ENCODE assay signal across 35 cellular contexts in the genomic region with DNA sequence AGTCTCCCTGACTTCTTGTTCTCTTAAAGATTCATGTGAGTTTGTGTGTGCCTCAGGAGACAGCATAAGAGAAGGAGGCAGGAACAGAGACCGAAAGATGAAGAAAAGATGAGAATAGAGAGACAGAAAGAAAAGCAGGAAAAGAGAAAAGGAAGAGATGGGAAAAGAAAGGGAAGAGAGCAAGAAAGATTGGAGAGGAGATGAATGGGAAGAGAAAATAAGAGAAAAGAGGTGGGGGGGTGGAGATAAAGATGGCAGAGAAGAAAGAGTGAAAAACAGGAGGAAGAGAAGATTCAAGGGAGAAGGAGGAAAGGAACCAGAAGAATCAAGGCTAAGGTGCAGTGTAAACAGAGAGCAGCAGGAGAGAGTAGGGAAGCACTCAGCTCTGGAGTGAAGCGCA.
DNase-seq lines count a peak whose midpoint lies in the region; ATAC-seq and TF ChIP-seq lines count a peak whose summit lies in the region.
"Had no signal": no experiment of that assay in that cellular context is flagged by ENCODE, and none has a peak within 500 bp of the region (broad histone marks: within the 10 kb centered on the region; RNA-seq: fewer than 3 reads in every experiment).

No MANE protein-coding gene starts in this region.

- WGBS in neuronal stem cell (ENCODE audit: extremely low coverage in 2 of 2, insufficient read length in 2 of 2, insufficient replicate concordance in 1 of 2), 2 donors, result no CpG with 5 or more reads among the region's 2 CpGs
- WGBS in testis, 2 donors, result 92 to 94% methylated on average over 2 of the region's 2 CpGs

- no peaks in the 10 kb centered on the region for H3K36me3 Mint-ChIP-seq in activated T-helper 17 cell treated with anti-CD3 and anti-CD28 coated beads, Interleukin-2, amount 50 U/mL, for 72 hours (ENCODE audit: low read depth)
- H3K36me3 Mint-ChIP-seq: CD4-positive, alpha-beta memory T cell; CD4-positive, CD25-positive, alpha-beta regulatory T cell; CD8-positive, alpha-beta T cell had no signal

- peaks cover 27% of the 10 kb centered on the region for H3K27me3 Mint-ChIP-seq in stimulated activated naive CD8-positive, alpha-beta T cell treated with anti-CD3 and anti-CD28 coated beads, Interleukin-15, amount 100 ng/mL, for 72 hours
- peaks cover 15% of the 10 kb centered on the region for H3K27me3 Mint-ChIP-seq in activated T-helper 17 cell treated with anti-CD3 and anti-CD28 coated beads, Interleukin-2, amount 50 U/mL, for 72 hours

- POLR2A ChIA-PET in HEK293 (lab: Yijun Ruan, JAX), result no interaction called here

- H3K4ac ChIP-seq in neuronal stem cell (ENCODE audit: low read length), result no peak overlapping the region

- H3K4me1 Mint-ChIP-seq in stimulated activated naive CD8-positive, alpha-beta T cell treated with anti-CD3 and anti-CD28 coated beads, Interleukin-15, amount 100 ng/mL, for 72 hours, result peaks cover 11% of the 10 kb centered on the region
- H3K4me1 Mint-ChIP-seq in activated T-helper 17 cell treated with anti-CD3 and anti-CD28 coated beads, Interleukin-2, amount 50 U/mL, for 72 hours, result no peaks in the 10 kb centered on the region
- H3K4me1 Mint-ChIP-seq: B cell; CD8-positive, alpha-beta memory T cell had no signal

- no peaks in the 10 kb centered on the region for H3K27me3 ChIP-seq in neuronal stem cell (ENCODE audit: control insufficient read depth in 3 of 3, insufficient read depth in 3 of 3, low read depth in 1 of 3, low read length in 3 of 3)
- H3K27me3 ChIP-seq in testis, result no peaks in the 10 kb centered on the region
- H3K27me3 ChIP-seq: BLaER1 treated with 17β-estradiol and CSF1 and Interleukin-3, amounts not matched to agents 10 nM and 100 nM had no signal

- H3K27ac Mint-ChIP-seq in stimulated activated naive CD8-positive, alpha-beta T cell treated with anti-CD3 and anti-CD28 coated beads, Interleukin-15, amount 100 ng/mL, for 72 hours, result peak overlapping the region; percentile 0 to 37
- peak overlapping the region; percentile 5 for H3K27ac Mint-ChIP-seq in activated T-helper 17 cell treated with anti-CD3 and anti-CD28 coated beads, Interleukin-2, amount 50 U/mL, for 72 hours
- H3K27ac Mint-ChIP-seq: B cell; CD14-positive monocyte; CD4-positive, alpha-beta memory T cell; CD4-positive, alpha-beta T cell; CD4-positive, CD25-positive, alpha-beta regulatory T cell; CD8-positive, alpha-beta T cell had no signal

- CTCF ChIA-PET in HEK293 (lab: Yijun Ruan, JAX), result no interaction called here

- H3K9me3 Mint-ChIP-seq in stimulated activated naive CD8-positive, alpha-beta T cell treated with anti-CD3 and anti-CD28 coated beads, Interleukin-15, amount 100 ng/mL, for 72 hours, result peaks cover 13 to 18% of the 10 kb centered on the region in 2 donors
- peaks cover 4% of the 10 kb centered on the region for H3K9me3 Mint-ChIP-seq in activated T-helper 17 cell treated with anti-CD3 and anti-CD28 coated beads, Interleukin-2, amount 50 U/mL, for 72 hours

- no peaks in the 10 kb centered on the region for H3K79me1 ChIP-seq in neuronal stem cell (ENCODE audit: low read depth, low read length)

- no peak overlapping the region for H2BK120ac ChIP-seq in neuronal stem cell (ENCODE audit: low read depth, low read length)

- H3K4me1 ChIP-seq in HEK293 (ENCODE audit: control insufficient read depth, insufficient read depth, low read length) (no peaks in the 10 kb centered on the region), neuronal stem cell (ENCODE audit: control insufficient read depth in 2 of 2, insufficient read depth in 1 of 2, low read depth in 1 of 2, low read length in 2 of 2) (no peaks in the 10 kb centered on the region), testis (no peaks in the 10 kb centered on the region)
- H3K4me1 ChIP-seq: A549; BE2C; BLaER1; BLaER1 treated with 17β-estradiol and CSF1 and Interleukin-3, amounts not matched to agents 10 nM and 100 nM; Caco-2 had no signal

- no peak overlapping the region for H2BK15ac ChIP-seq in neuronal stem cell (ENCODE audit: low read length)

- H3K9me3 ChIP-seq in HEK293 (ENCODE audit: control insufficient read depth, insufficient read depth, low read depth, low read length), result no peaks in the 10 kb centered on the region
- H3K9me3 ChIP-seq in neuronal stem cell (replicated peaks in 1 of 2; ENCODE audit: control insufficient read depth in 2 of 2, insufficient read depth in 1 of 2, low read depth in 1 of 2, low read length in 2 of 2), result no peaks in the 10 kb centered on the region
- H3K9me3 ChIP-seq in testis, result no peaks in the 10 kb centered on the region
- H3K9me3 ChIP-seq: BE2C had no signal

- H2AFZ ChIP-seq in neuronal stem cell (ENCODE audit: low read length), result no peak overlapping the region

- H2BK12ac ChIP-seq in neuronal stem cell (ENCODE audit: low read length), result no peak overlapping the region

- H3K27ac ChIP-seq in HEK293 (ENCODE audit: extremely low read depth, low read depth, low read length) (no peak overlapping the region), neuronal stem cell (replicated peaks; ENCODE audit: low read length) (no peak overlapping the region), testis (no peak overlapping the region)
- H3K27ac ChIP-seq: 22Rv1; A549; BLaER1; BLaER1 treated with 17β-estradiol and CSF1 and Interleukin-3, amounts not matched to agents 10 nM and 100 nM; C4-2B had no signal

- H3K4me3 ChIP-seq in HEK293 (ENCODE audit: low read depth, low read length) (no peak overlapping the region), neuronal stem cell (ENCODE audit: low read length in 2 of 2) (no peak overlapping the region), testis (no peak overlapping the region)
- H3K4me3 ChIP-seq: A549; BLaER1; BLaER1 treated with 17β-estradiol and CSF1 and Interleukin-3, amounts not matched to agents 10 nM and 100 nM had no signal

- H3K4me3 Mint-ChIP-seq in stimulated activated naive CD8-positive, alpha-beta T cell treated with anti-CD3 and anti-CD28 coated beads, Interleukin-15, amount 100 ng/mL, for 72 hours, result no peak overlapping the region
- no peak overlapping the region for H3K4me3 Mint-ChIP-seq in activated T-helper 17 cell treated with anti-CD3 and anti-CD28 coated beads, Interleukin-2, amount 50 U/mL, for 72 hours
- H3K4me3 Mint-ChIP-seq: B cell; CD4-positive, alpha-beta memory T cell; CD4-positive, alpha-beta T cell; CD4-positive, CD25-positive, alpha-beta regulatory T cell; CD8-positive, alpha-beta memory T cell; CD8-positive, alpha-beta T cell had no signal

- no peak for TF ChIP-seq POLR2A in testis (IDR thresholded peaks at IDR 0.05)

- no peak overlapping the region for H2AK5ac ChIP-seq in neuronal stem cell (ENCODE audit: low read depth, low read length)

- H4K8ac ChIP-seq in neuronal stem cell (ENCODE audit: low read depth, low read length), result no peak overlapping the region

- intact Hi-C loops in testis (cut with DNase I; ENCODE audit: low total_unique reads), result no loop called here

- no peak overlapping the region for H3K18ac ChIP-seq in neuronal stem cell (ENCODE audit: low read length)

- H3K36me3 ChIP-seq in HEK293 (ENCODE audit: control insufficient read depth in 2 of 2, insufficient read depth in 1 of 2, low read length in 2 of 2), result no peaks in the 10 kb centered on the region
- no peaks in the 10 kb centered on the region for H3K36me3 ChIP-seq in neuronal stem cell (replicated peaks in 1 of 2; ENCODE audit: control insufficient read depth in 2 of 2, insufficient read depth in 2 of 2, low read length in 2 of 2)
- H3K36me3 ChIP-seq in testis (ENCODE audit: low read depth, missing control alignments), result no peaks in the 10 kb centered on the region
- H3K36me3 ChIP-seq: BE2C; BLaER1; BLaER1 treated with 17β-estradiol and CSF1 and Interleukin-3, amounts not matched to agents 10 nM and 100 nM had no signal

- H3K23ac ChIP-seq in neuronal stem cell (ENCODE audit: low read depth, low read length, poor library complexity), result no peak overlapping the region

- no peak overlapping the region for H3K9ac ChIP-seq in neuronal stem cell (ENCODE audit: low read depth, low read length, poor library complexity)
- H3K9ac ChIP-seq: BLaER1; BLaER1 treated with 17β-estradiol and CSF1 and Interleukin-3, amounts not matched to agents 10 nM and 100 nM had no signal

- no peak for DNase-seq in stimulated activated naive CD8-positive, alpha-beta T cell treated with anti-CD3 and anti-CD28 coated beads, Interleukin-15, amount 100 ng/mL, for 72 hours
- DNase-seq in stimulated activated naive CD8-positive, alpha-beta T cell treated with anti-CD3 and anti-CD28 coated beads, Interleukin-15, Interleukin-2, amounts not matched to agents 100 U/mL and 50 U/mL, for 24 hours, result no peak
- DNase-seq in neuronal stem cell (ENCODE audit: low spot score) (no peak), testis (no peak)
- no peak for DNase-seq in activated CD4-positive, CD25-positive, alpha-beta regulatory T cell (lab: John Stamatoyannopoulos, UW)
- DNase-seq: 8988T; ACHN; AML-193; BE2C; C1 segment of cervical spinal cord; Caco-2; Calu3; CD4-positive, alpha-beta memory T cell; CD4-positive, alpha-beta T cell; CD4-positive, CD25-positive, alpha-beta regulatory T cell; CD8-positive, alpha-beta memory T cell; CD8-positive, alpha-beta T cell; COR-L47; DMS 273 treated with DMSO at 0.1 percent for 48 hours; DMS153; DMS53; DMS79; DMS79 treated with DMSO at 0.1 percent for 48 hours; DND-41; EL had no signal

- no peak for ATAC-seq in stimulated activated naive CD8-positive, alpha-beta T cell treated with anti-CD3 and anti-CD28 coated beads, Interleukin-15, amount 100 ng/mL, for 72 hours
- no peak for ATAC-seq in stimulated activated naive CD8-positive, alpha-beta T cell treated with anti-CD3 and anti-CD28 coated beads, Interleukin-15, Interleukin-2, amounts not matched to agents 100 U/mL and 50 U/mL, for 24 hours
- no peak for ATAC-seq in activated T-helper 17 cell treated with anti-CD3 and anti-CD28 coated beads, Interleukin-2, amount 50 U/mL, for 72 hours (replicated peaks)
- ATAC-seq in GM19023 (IDR thresholded peaks at IDR 0.05; ENCODE audit: unreplicated experiment), result no peak
- ATAC-seq: A549; CD8-positive, alpha-beta T cell had no signal

- no peak for TF ChIP-seq CTCF in HEK293 (tag by site-specific recombination; IDR thresholded peaks at IDR 0.05)
- TF ChIP-seq CTCF in testis (IDR thresholded peaks at IDR 0.05), result no peak

- peak overlapping the region; percentile 18 for H2BK5ac ChIP-seq in neuronal stem cell (ENCODE audit: low read length)

- H4K91ac ChIP-seq in neuronal stem cell (ENCODE audit: low read depth, low read length, poor library complexity), result no peak overlapping the region

- no peak overlapping the region for H3K14ac ChIP-seq in neuronal stem cell (ENCODE audit: low read length)

- H3K4me2 ChIP-seq in neuronal stem cell (ENCODE audit: insufficient read depth, low read length, poor library complexity, severe bottlenecking), result no peak overlapping the region
- H3K4me2 ChIP-seq: A549; BLaER1; BLaER1 treated with 17β-estradiol and CSF1 and Interleukin-3, amounts not matched to agents 10 nM and 100 nM had no signal

TF ChIP-seq in HEK293, 187 proteins besides CTCF, POLR2A, EP300 and RAD21 (continues in another document):
- TF ChIP-seq ZNF157 (tag by site-specific recombination; IDR thresholded peaks at IDR 0.05) (no peak), ZNF292 (tag by site-specific recombination; IDR thresholded peaks at IDR 0.05; ENCODE audit: borderline replicate concordance, low read depth) (no peak), OSR2 (tag by site-specific recombination; IDR thresholded peaks at IDR 0.05) (no peak), PRDM1 (tag by site-specific recombination; IDR thresholded peaks at IDR 0.05) (peak; percentile 68), ZNF146 (tag by site-specific recombination; IDR thresholded peaks at IDR 0.05) (no peak)
